Comparison of ENCODE assay signal across 24 cellular contexts in genomic region chr1:118998171-118998570, GRCh38. TPM values are rescaled to one million over a fixed set of nuclear protein-coding genes. Genes with fewer than 3 reads are reported as not detected.
"Had no signal": no experiment of that assay in that cellular context is flagged by ENCODE, and none has a peak within 500 bp of the region (broad histone marks: within the 10 kb centered on the region; RNA-seq: fewer than 3 reads in every experiment).

No MANE protein-coding gene starts in this region.

- H3K9ac ChIP-seq: KMS-11 had no signal

- DNase-seq: activated CD4-positive, alpha-beta T cell treated with anti-CD3 and anti-CD28 coated beads for 48 hours; activated CD4-positive, alpha-beta T cell treated with anti-CD3 and anti-CD28 coated beads, Interleukin-2, amount 50 U/mL, for 4 hours; activated CD4-positive, CD25-positive, alpha-beta regulatory T cell treated with anti-CD3 and anti-CD28 coated beads, Interleukin-2, amount 50 U/mL, for 72 hours; activated effector memory CD4-positive, alpha-beta T cell treated with Interleukin-2 at 50 U/mL for 16 hours; activated naive CD4-positive, alpha-beta T cell; activated T-cell treated with anti-CD3 and anti-CD28 coated beads, Interleukin-2, amount 50 U/mL, for 24 hours; aorta; body of pancreas; central memory CD4-positive, alpha-beta T cell; NCI-H1048; NCI-H1930; NCI-H2171; NCI-H2227 treated with DMSO at 0.1 percent for 48 hours; NCI-H446 treated with DMSO at 0.1 percent for 48 hours; NCI-H526; NCI-H774; SIG-M5 had no signal

- H3K9me3 ChIP-seq: body of pancreas had no signal

- H3K4me2 ChIP-seq: KMS-11 had no signal

- H3K9me3 Mint-ChIP-seq: activated T-helper 1 cell treated with anti-CD3 and anti-CD28 coated beads, Interleukin-12 subunit alpha, Interleukin-12 subunit beta, Interleukin-2, Interleukin-4 antibody, amounts not matched to agents 30 ng/mL and 10 ng/mL and 1 ng/mL, durations not matched to agents 14 hours and 24 hours and 36 hours had no signal

- H3K4me3 ChIP-seq: body of pancreas, SK-N-MC had no signal

- H3K36me3 Mint-ChIP-seq: activated naive CD4-positive, alpha-beta T cell treated with anti-CD3 and anti-CD28 coated beads, Interleukin-2, amount 50 U/mL, for 24 hours had no signal

- H3K27ac Mint-ChIP-seq: activated CD8-positive, alpha-beta memory T cell treated with anti-CD3 and anti-CD28 coated beads, Interleukin-2, amount 10 ng/mL, durations not matched to agents 7 days and 5 days; activated naive CD4-positive, alpha-beta T cell treated with anti-CD3 and anti-CD28 coated beads, Interleukin-2, amount 50 U/mL, for 24 hours; activated T-cell treated with anti-CD3 and anti-CD28 coated beads, Interleukin-2, amount 50 U/mL, for 24 hours; activated T-helper 1 cell treated with anti-CD3 and anti-CD28 coated beads, Interleukin-12 subunit alpha, Interleukin-12 subunit beta, Interleukin-2, Interleukin-4 antibody, amounts not matched to agents 30 ng/mL and 10 ng/mL and 1 ng/mL, durations not matched to agents 14 hours and 24 hours and 36 hours had no signal

- H3K4me1 Mint-ChIP-seq: activated naive CD4-positive, alpha-beta T cell treated with anti-CD3 and anti-CD28 coated beads, Interleukin-2, amount 50 U/mL, for 24 hours had no signal

- H3K4me3 Mint-ChIP-seq: activated CD8-positive, alpha-beta memory T cell treated with anti-CD3 and anti-CD28 coated beads, Interleukin-2, amount 10 ng/mL, durations not matched to agents 7 days and 5 days; activated naive CD4-positive, alpha-beta T cell treated with anti-CD3 and anti-CD28 coated beads, Interleukin-2, amount 50 U/mL, for 24 hours; activated T-cell treated with anti-CD3 and anti-CD28 coated beads, Interleukin-2, amount 50 U/mL, for 24 hours; activated T-helper 1 cell treated with anti-CD3 and anti-CD28 coated beads, Interleukin-12 subunit alpha, Interleukin-12 subunit beta, Interleukin-2, Interleukin-4 antibody, amounts not matched to agents 30 ng/mL and 10 ng/mL and 1 ng/mL, durations not matched to agents 14 hours and 24 hours and 36 hours had no signal

- ATAC-seq: activated CD8-positive, alpha-beta memory T cell treated with anti-CD3 and anti-CD28 coated beads, Interleukin-2, amount 10 ng/mL, durations not matched to agents 7 days and 5 days; body of pancreas had no signal

- H3K27ac ChIP-seq: body of pancreas, KMS-11, SK-N-MC had no signal

RNA-seq across cellular contexts. Expression of gene TBX15, which starts 10.0 kb away (rescaled TPM):
- total RNA-seq: activated CD8-positive, alpha-beta memory T cell treated with anti-CD3 and anti-CD28 coated beads, Interleukin-2, amount 10 ng/mL, durations not matched to agents 7 days and 5 days; activated T-helper 1 cell treated with anti-CD3 and anti-CD28 coated beads, Interleukin-12 subunit alpha, Interleukin-12 subunit beta, Interleukin-2, Interleukin-4 antibody, amounts not matched to agents 30 ng/mL and 10 ng/mL and 1 ng/mL, durations not matched to agents 14 hours and 24 hours and 36 hours; body of pancreas; bronchial epithelial cell; T-helper 1 cell treated with Interleukin-12 subunit alpha and Interleukin-12 subunit beta and Interleukin-4 antibody, amounts not matched to agents 30 ng/mL and 1 ng/mL, for 36 hours had no signal
